ENCODE assay signal across 9 cellular contexts in genomic region chr3:142976621-142977398, GRCh38. TPM values are rescaled to one million over a fixed set of nuclear protein-coding genes. Genes with fewer than 3 reads are reported as not detected.
A peak's percentile ranks its signal among the peaks of the same experiment; 100 is the strongest.
DNase-seq lines count a peak whose midpoint lies in the region; ATAC-seq and TF ChIP-seq lines count a peak whose summit lies in the region.
"Had no signal": no experiment of that assay in that cellular context is flagged by ENCODE, and none has a peak within 500 bp of the region (broad histone marks: within the 10 kb centered on the region; RNA-seq: fewer than 3 reads in every experiment).

No MANE protein-coding gene starts in this region.

- H3K9me3 Mint-ChIP-seq in activated CD4-positive, alpha-beta T cell treated with anti-CD3 and anti-CD28 coated beads for 36 hours (ENCODE audit: low read depth), result no peaks in the 10 kb centered on the region
- no peaks in the 10 kb centered on the region for H3K9me3 Mint-ChIP-seq in T-cell

- POLR2A ChIA-PET in activated CD4-positive, alpha-beta T cell treated with anti-CD3 and anti-CD28 coated beads for 36 hours (lab: Charles Lee), result no interaction called here
- POLR2A ChIA-PET in T-cell (lab: Charles Lee) (no interaction called here), GM10248 (lab: Yijun Ruan, JAX) (no interaction called here)

- H3K36me3 Mint-ChIP-seq in activated CD4-positive, alpha-beta T cell treated with anti-CD3 and anti-CD28 coated beads for 36 hours (ENCODE audit: low read depth), result no peaks in the 10 kb centered on the region
- H3K36me3 Mint-ChIP-seq in T-cell, result no peaks in the 10 kb centered on the region

- H3K4me1 Mint-ChIP-seq in activated CD4-positive, alpha-beta T cell treated with anti-CD3 and anti-CD28 coated beads for 36 hours, result no peaks in the 10 kb centered on the region
- H3K4me1 Mint-ChIP-seq in T-cell, result no peaks in the 10 kb centered on the region

- ATAC-seq in activated CD4-positive, alpha-beta T cell treated with anti-CD3 and anti-CD28 coated beads for 36 hours, result no peak
- no peak for ATAC-seq in T-cell (replicated peaks in 1 of 4)
- no peak for ATAC-seq in HG03571 (IDR thresholded peaks at IDR 0.05; ENCODE audit: unreplicated experiment)

- intact Hi-C loops in activated CD4-positive, alpha-beta T cell treated with anti-CD3 and anti-CD28 coated beads for 36 hours (cut with DNase I, micrococcal nuclease), result no loop called here

- TF ChIP-seq CTCF in astrocyte of the spinal cord (IDR thresholded peaks at IDR 0.05; ENCODE audit: low read depth, low read length) (no peak), GM10248 (IDR thresholded peaks at IDR 0.05; ENCODE audit: control extremely low read depth, extremely low read depth, low read depth, missing control alignments) (no peak)

- H3K27me3 Mint-ChIP-seq in activated CD4-positive, alpha-beta T cell treated with anti-CD3 and anti-CD28 coated beads for 36 hours, result peaks cover 10% of the 10 kb centered on the region
- peaks cover 24 to 31% of the 10 kb centered on the region in 2 donors for H3K27me3 Mint-ChIP-seq in T-cell

- CTCF ChIA-PET in activated CD4-positive, alpha-beta T cell treated with anti-CD3 and anti-CD28 coated beads for 36 hours (lab: Charles Lee), result interaction anchor here (0.9 to 1.3 kb wide), 2 partner anchors 10 to 11 kb away, joined by 3 to 4 read pairs; no protein-coding TSS in a partner anchor
- CTCF ChIA-PET in T-cell (lab: Charles Lee) (no interaction called here), GM10248 (lab: Yijun Ruan, JAX) (interaction anchor here (1.0 kb wide), 1 partner anchor 13 kb away, joined by 5 read pairs; no protein-coding TSS in a partner anchor)

- H3K27ac Mint-ChIP-seq in activated CD4-positive, alpha-beta T cell treated with anti-CD3 and anti-CD28 coated beads for 36 hours, result no peak overlapping the region
- H3K27ac Mint-ChIP-seq in T-cell, result no peak overlapping the region

- H3K4me3 Mint-ChIP-seq in activated CD4-positive, alpha-beta T cell treated with anti-CD3 and anti-CD28 coated beads for 36 hours, result no peak overlapping the region
- no peak overlapping the region for H3K4me3 Mint-ChIP-seq in T-cell

- DNase-seq in 8988T (peak; percentile 46), KBM-7 (peak; percentile 67), astrocyte of the spinal cord (ENCODE audit: low read depth, low spot score) (peak; percentile 96), kidney tubule cell (ENCODE audit: low spot score) (peak; percentile 97), T-cell (no peak), GM10248 (ENCODE audit: extremely low spot score) (no peak)
- no peak for DNase-seq in activated CD4-positive, alpha-beta T cell treated with anti-CD3 and anti-CD28 coated beads for 36 hours

- in situ Hi-C loops in KBM-7 (cut with MboI; ENCODE audit: low pct_unique_long_range_greater_than_20kb, low sequenced_read_pairs) (loop anchor here (25.0 kb wide), 1 partner anchor 390 kb away; the partner anchor contains the start of genes ATR and PLS1), astrocyte of the spinal cord (cut with HindIII; ENCODE audit: low sequenced_read_pairs) (no loop called here)

- no peak overlapping the region for H3K4me3 ChIP-seq in astrocyte of the spinal cord (ENCODE audit: low read depth, low read length)
- H3K4me3 ChIP-seq: BLaER1 had no signal

RNA-seq across cellular contexts. Expression of gene PAQR9, which starts 13.3 kb away (rescaled TPM):
- total RNA-seq in activated CD4-positive, alpha-beta T cell treated with anti-CD3 and anti-CD28 coated beads for 36 hours, result not detected
- total RNA-seq in T-cell, result not detected

RNA-seq across cellular contexts. Expression of gene U2SURP, which starts 24.6 kb away (rescaled TPM):
- 100 to 1,000 TPM; 208 to 248 TPM for total RNA-seq in activated CD4-positive, alpha-beta T cell treated with anti-CD3 and anti-CD28 coated beads for 36 hours
- total RNA-seq in T-cell, result 100 to 1,000 TPM; 113 to 164 (median 122) TPM

Comparison
In these comparisons a context has a peak if more than half of its experiments do, and no peak if none do; other contexts are left out.
1. DNase-seq: peak in 8988T (single experiment), KBM-7 (single experiment), astrocyte of the spinal cord (single experiment) and kidney tubule cell (single experiment); none in activated CD4-positive, alpha-beta T cell treated with anti-CD3 and anti-CD28 coated beads for 36 hours (single experiment), T-cell (0 of 34) and GM10248 (single experiment).
2. CTCF ChIA-PET loops: an anchor here in activated CD4-positive, alpha-beta T cell treated with anti-CD3 and anti-CD28 coated beads for 36 hours (0.9 to 1.3 kb wide) and GM10248 (1.0 kb wide); none called in T-cell.